ENCODE assay signal across 21 cellular contexts in genomic region chr9:134616341-134616740, GRCh38. TPM values are rescaled to one million over a fixed set of nuclear protein-coding genes. Genes with fewer than 3 reads are reported as not detected.
DNase-seq lines count a peak whose midpoint lies in the region; ATAC-seq lines count a peak whose summit lies in the region.
"Had no signal": no experiment of that assay in that cellular context is flagged by ENCODE, and none has a peak within 500 bp of the region (broad histone marks: within the 10 kb centered on the region; RNA-seq: fewer than 3 reads in every experiment).

No MANE protein-coding gene starts in this region.

- H3K9me2 ChIP-seq in GM23248 (ENCODE audit: insufficient read depth): no peaks in the 10 kb centered on the region

- DNase-seq in AG08395 (ENCODE audit: low spot score) (peak; percentile 37), GM23248 (peak; percentile 47), fibroblast of peridontal ligament (ENCODE audit: extremely low read depth) (peak; percentile 40), RKO (ENCODE audit: low spot score) (no peak), T-helper 17 cell (no peak), islet precursor cell (no peak)
- DNase-seq in stimulated activated CD4-positive, alpha-beta T cell treated with anti-CD3 and anti-CD28 coated beads, Interleukin-15, amount 100 ng/mL, for 24 hours: no peak
- DNase-seq: Calu3; CD8-positive, alpha-beta T cell; DMS79 treated with DMSO at 0.1 percent for 48 hours; EL; H7; HFFc6 had no signal

- H3F3A ChIP-seq in GM23248 (ENCODE audit: insufficient read depth): no peaks in the 10 kb centered on the region

- no peaks in the 10 kb centered on the region for H4K20me1 ChIP-seq in GM23248 (ENCODE audit: insufficient read depth)
- H4K20me1 ChIP-seq: BLaER1 treated with 17β-estradiol and CSF1 and Interleukin-3, amounts not matched to agents 10 nM and 100 nM had no signal

- in situ Hi-C loops in GM23248 (cut with MboI): no loop called here

- H3K9me3 ChIP-seq in GM23248 (ENCODE audit: low read depth) (no peaks in the 10 kb centered on the region), T-helper 17 cell (ENCODE audit: control insufficient read depth, low read length, poor library complexity, severe bottlenecking) (no peaks in the 10 kb centered on the region)

- H3K4me3 ChIP-seq in GM23248 (no peak overlapping the region), rectal smooth muscle tissue (ENCODE audit: low read length) (no peak overlapping the region)
- H3K4me3 ChIP-seq: A549; BLaER1 treated with 17β-estradiol and CSF1 and Interleukin-3, amounts not matched to agents 10 nM and 100 nM; GM23338 had no signal

- H3K4me1 ChIP-seq in GM23248 (ENCODE audit: insufficient read depth) (no peaks in the 10 kb centered on the region), rectal smooth muscle tissue (ENCODE audit: control insufficient read depth, insufficient read depth, low read length) (no peaks in the 10 kb centered on the region)

- no peak overlapping the region for H2AFZ ChIP-seq in GM23248
- H2AFZ ChIP-seq: GM23338 had no signal

- peaks cover 29% of the 10 kb centered on the region for H3K27me3 Mint-ChIP-seq in T-helper 17 cell
- H3K27me3 Mint-ChIP-seq: B cell had no signal

- no peak overlapping the region for H3K27ac ChIP-seq in GM23248
- H3K27ac ChIP-seq in rectal smooth muscle tissue (ENCODE audit: low read depth, low read length): peak overlapping the region; percentile 17
- H3K27ac ChIP-seq: 22Rv1; A549; BLaER1 treated with 17β-estradiol and CSF1 and Interleukin-3, amounts not matched to agents 10 nM and 100 nM; HL-60 had no signal

- no peaks in the 10 kb centered on the region for H3K4me1 Mint-ChIP-seq in T-helper 17 cell
- H3K4me1 Mint-ChIP-seq: B cell had no signal

- ATAC-seq in T-helper 17 cell: no peak
- ATAC-seq: A549; CD8-positive, alpha-beta T cell; GM23338; HCT116 had no signal

- no peak overlapping the region for H3K4me3 Mint-ChIP-seq in T-helper 17 cell
- H3K4me3 Mint-ChIP-seq: B cell; CD8-positive, alpha-beta T cell; GM23338; HFFc6 had no signal

- peaks cover 4% of the 10 kb centered on the region; the same call in 1 of the 2 replicates for H3K36me3 ChIP-seq in GM23248 (ENCODE audit: low read depth)
- H3K36me3 ChIP-seq in rectal smooth muscle tissue (ENCODE audit: control insufficient read depth, insufficient read depth, low read length): no peaks in the 10 kb centered on the region
- H3K36me3 ChIP-seq: BLaER1 treated with 17β-estradiol and CSF1 and Interleukin-3, amounts not matched to agents 10 nM and 100 nM had no signal

- H3K27me3 ChIP-seq in GM23248 (replicated peaks; ENCODE audit: insufficient read depth): no peaks in the 10 kb centered on the region
- no peaks in the 10 kb centered on the region for H3K27me3 ChIP-seq in rectal smooth muscle tissue (ENCODE audit: control insufficient read depth, insufficient read depth, low read length)

- H3K27ac Mint-ChIP-seq in T-helper 17 cell: no peak overlapping the region
- H3K27ac Mint-ChIP-seq: B cell; CD8-positive, alpha-beta T cell; GM23338; HFFc6 had no signal

- H3K79me2 ChIP-seq in GM23248 (ENCODE audit: insufficient read depth): no peaks in the 10 kb centered on the region

- WGBS in GM23248 (ENCODE audit: low coverage in 1 of 2, low lambda C conversion rate in 2 of 2, missing lambda C conversion rate in 2 of 2), 2 experiments: 71 to 79% methylated on average over 3 of the region's 3 CpGs

- H3K4me2 ChIP-seq in GM23248 (ENCODE audit: unreplicated experiment): no peak overlapping the region
- H3K4me2 ChIP-seq: A549; BLaER1 treated with 17β-estradiol and CSF1 and Interleukin-3, amounts not matched to agents 10 nM and 100 nM; GM23338 had no signal

- H3K9ac ChIP-seq in GM23248: no peak overlapping the region
- no peak overlapping the region for H3K9ac ChIP-seq in rectal smooth muscle tissue (ENCODE audit: low read length)
- H3K9ac ChIP-seq: BLaER1 treated with 17β-estradiol and CSF1 and Interleukin-3, amounts not matched to agents 10 nM and 100 nM had no signal

- no peaks in the 10 kb centered on the region for H3K36me3 Mint-ChIP-seq in T-helper 17 cell (ENCODE audit: low read depth)
- H3K36me3 Mint-ChIP-seq: CD8-positive, alpha-beta T cell had no signal

RNA-seq across cellular contexts. Expression of gene COL5A1, which starts 25.3 kb away (rescaled TPM):
- total RNA-seq in GM23248 (2014; rRNA removed; shearing (Covaris generic)): 812 and 897 TPM in 2 replicates
- polyA plus RNA-seq in GM23248 (2016; fragmentation: Nextera tagmentation; extraction: Ambion mirVana): 206 and 211 TPM in 2 replicates
- 1 to 10 TPM; 3.3 to 4.2 TPM for total RNA-seq in T-helper 17 cell
- total RNA-seq: B cell, Calu3 had no signal

Comparison
In these comparisons a context has a peak if more than half of its experiments do, and no peak if none do; other contexts are left out.
1. DNase-seq: peak in AG08395 (single experiment), GM23248 (single experiment) and fibroblast of peridontal ligament (single experiment); none in stimulated activated CD4-positive, alpha-beta T cell treated with anti-CD3 and anti-CD28 coated beads, Interleukin-15, amount 100 ng/mL, for 24 hours (single experiment), RKO (single experiment), T-helper 17 cell (0 of 3) and islet precursor cell (single experiment).
2. RNA of gene COL5A1, which starts 25.3 kb away (total RNA-seq): 812 to 897 TPM in GM23248; 3.3 to 4.2 TPM in T-helper 17 cell; every median in the first group is over 100 times any median in the second.